ENCODE assay signal across 8 cellular contexts in genomic region chr11:130070109-130070828, GRCh38. TPM values are rescaled to one million over a fixed set of nuclear protein-coding genes. Genes with fewer than 3 reads are reported as not detected.
DNase-seq lines count a peak whose midpoint lies in the region; ATAC-seq, FAIRE-seq and TF ChIP-seq lines count a peak whose summit lies in the region.

No MANE protein-coding gene starts in this region.

- H4K20me1 ChIP-seq in OCI-LY3 (ENCODE audit: insufficient read depth, low read length) = peaks cover 15% of the 10 kb centered on the region

- H3K4me1 ChIP-seq in OCI-LY3 (ENCODE audit: low read length) (peaks cover 18% of the 10 kb centered on the region), neuronal stem cell (ENCODE audit: control insufficient read depth in 2 of 2, insufficient read depth in 1 of 2, low read depth in 1 of 2, low read length in 2 of 2) (peaks cover 3 to 13% of the 10 kb centered on the region in 2 donors), transverse colon (peaks cover 11 to 49% (median 29%) of the 10 kb centered on the region in 4 donors)

- H4K8ac ChIP-seq in neuronal stem cell (ENCODE audit: low read depth, low read length) = no peak overlapping the region

- H3K4me2 ChIP-seq in OCI-LY3 (ENCODE audit: low read length) (peak overlapping the region; percentile 82), neuronal stem cell (ENCODE audit: insufficient read depth, low read length, poor library complexity, severe bottlenecking) (peak overlapping the region; percentile 49)

- H3K27ac ChIP-seq in OCI-LY3 (ENCODE audit: low read length) = peak overlapping the region; percentile 42; the same call in 1 of the 2 replicates
- peak overlapping the region; percentile 94 for H3K27ac ChIP-seq in neuronal stem cell (replicated peaks; ENCODE audit: low read length)
- H3K27ac ChIP-seq in transverse colon = peak overlapping the region; percentile 94 to 97 (median 96)

- peak overlapping the region; percentile 87 for H2BK5ac ChIP-seq in neuronal stem cell (ENCODE audit: low read length)

- no CpG with 5 or more reads among the region's 99 CpGs for WGBS in neuronal stem cell (ENCODE audit: extremely low coverage in 2 of 2, insufficient read length in 2 of 2, insufficient replicate concordance in 1 of 2), 2 donors
- 0% methylated on average over 4 to 62 of the region's 99 CpGs for WGBS in transverse colon (ENCODE audit: low coverage in 1 of 2), 2 donors

- H3K18ac ChIP-seq in neuronal stem cell (ENCODE audit: low read length) = peak overlapping the region; percentile 98

- H3K36me3 ChIP-seq in OCI-LY3 (replicated peaks; ENCODE audit: low read depth, low read length) = no peaks in the 10 kb centered on the region
- H3K36me3 ChIP-seq in neuronal stem cell (replicated peaks in 1 of 2; ENCODE audit: control insufficient read depth in 2 of 2, insufficient read depth in 2 of 2, low read length in 2 of 2) = peaks cover 0 to 11% of the 10 kb centered on the region in 2 donors
- H3K36me3 ChIP-seq in transverse colon = no peaks in the 10 kb centered on the region

- H3K14ac ChIP-seq in neuronal stem cell (ENCODE audit: low read length) = peak overlapping the region; percentile 89

- peak overlapping the region; percentile 99 for H3K23ac ChIP-seq in neuronal stem cell (ENCODE audit: low read depth, low read length, poor library complexity)

- DNase-seq in NCI-H1436 (lab: John Stamatoyannopoulos, UW) (peak; percentile 30), NCI-H1436 treated with DMSO at 0.1 percent for 48 hours (lab: John Stamatoyannopoulos, UW) (no peak), frontal cortex (ENCODE audit: low spot score in 2 of 2) (peak; percentile 45 to 67), neuronal stem cell (ENCODE audit: low spot score) (no peak), transverse colon (peak; percentile 52)
- peak; percentile 85 for DNase-seq in activated effector memory CD4-positive, alpha-beta T cell treated with anti-CD3 and anti-CD28 coated beads, Interleukin-2, amount 50 U/mL, for 16 hours

- peak overlapping the region; percentile 63 for H2AK5ac ChIP-seq in neuronal stem cell (ENCODE audit: low read depth, low read length)

- TF ChIP-seq POLR2A in transverse colon (IDR thresholded peaks at IDR 0.05) = no peak

- no peak for TF ChIP-seq EP300 in transverse colon (IDR thresholded peaks at IDR 0.05; ENCODE audit: low read depth)

- no peak for FAIRE-seq in frontal cortex (lab: Jason Lieb, UNC)

- no peak overlapping the region; the same call in 1 of the 2 replicates for H2AFZ ChIP-seq in OCI-LY3 (ENCODE audit: low read depth, low read length)
- H2AFZ ChIP-seq in neuronal stem cell (ENCODE audit: low read length) = peak overlapping the region; percentile 91

- peak overlapping the region; percentile 81 for H2BK120ac ChIP-seq in neuronal stem cell (ENCODE audit: low read depth, low read length)

- peak; percentile 21 for ATAC-seq in HG02870 (IDR thresholded peaks at IDR 0.05; ENCODE audit: unreplicated experiment)

- TF ChIP-seq CTCF in OCI-LY3 (IDR thresholded peaks at IDR 0.05; ENCODE audit: low read depth, low read length) (peak; percentile 21), transverse colon (IDR thresholded peaks at IDR 0.05) (peak in 3 of 5 experiments; percentile 11 to 20 (median 14))

- H2BK15ac ChIP-seq in neuronal stem cell (ENCODE audit: low read length) = peak overlapping the region; percentile 67

- peak overlapping the region; percentile 41 for H2BK12ac ChIP-seq in neuronal stem cell (ENCODE audit: low read length)

- H3K79me1 ChIP-seq in neuronal stem cell (ENCODE audit: low read depth, low read length) = peaks cover 6% of the 10 kb centered on the region

- H3K9me3 ChIP-seq in OCI-LY3 (ENCODE audit: insufficient read depth, low read length) (no peaks in the 10 kb centered on the region), neuronal stem cell (replicated peaks in 1 of 2; ENCODE audit: control insufficient read depth in 2 of 2, insufficient read depth in 1 of 2, low read depth in 1 of 2, low read length in 2 of 2) (no peaks in the 10 kb centered on the region), transverse colon (no peaks in the 10 kb centered on the region)

- in situ Hi-C loops in transverse colon (cut with MboI; ENCODE audit: low pct_ligation_motif_present in 1 of 4, low pct_unique_long_range_greater_than_20kb in 1 of 4, low sequenced_read_pairs in 3 of 4) = no loop called here

- H3K9ac ChIP-seq in OCI-LY3 (ENCODE audit: low read length) (peak overlapping the region; percentile 83), neuronal stem cell (ENCODE audit: low read depth, low read length, poor library complexity) (peak overlapping the region; percentile 99)

- H4K91ac ChIP-seq in neuronal stem cell (ENCODE audit: low read depth, low read length, poor library complexity) = no peak overlapping the region

- peaks cover 48% of the 10 kb centered on the region for H3K79me2 ChIP-seq in OCI-LY3 (ENCODE audit: low read length)

- H3K27me3 ChIP-seq in OCI-LY3 (ENCODE audit: low read depth, low read length) (no peaks in the 10 kb centered on the region), neuronal stem cell (ENCODE audit: control insufficient read depth in 3 of 3, insufficient read depth in 3 of 3, low read depth in 1 of 3, low read length in 3 of 3) (peaks cover 0 to 4% (median 0%) of the 10 kb centered on the region in 3 experiments), transverse colon (no peaks in the 10 kb centered on the region)

- intact Hi-C loops in transverse colon (cut with DNase I; ENCODE audit: low total_unique reads) = loop anchor here (2.0 kb wide), 1 partner anchor 67 kb away; the partner anchor contains the start of gene PRDM10

- H3K4ac ChIP-seq in neuronal stem cell (ENCODE audit: low read length) = peak overlapping the region; percentile 37

- peak overlapping the region; percentile 94 for H3K4me3 ChIP-seq in OCI-LY3 (ENCODE audit: low read length)
- peak overlapping the region; percentile 95 to 100 for H3K4me3 ChIP-seq in neuronal stem cell (ENCODE audit: low read length in 2 of 2)
- H3K4me3 ChIP-seq in transverse colon = peak overlapping the region; percentile 66 to 92 (median 81)

RNA-seq across cellular contexts. Expression of gene APLP2, which starts 0.6 kb away (rescaled TPM):
- total RNA-seq in frontal cortex (241 TPM), transverse colon (100 to 1,000 TPM; 191 to 618 (median 396) TPM)
- 210 TPM for polyA plus RNA-seq in neuronal stem cell (2013, experiment 1 of 2)
- polyA plus RNA-seq in neuronal stem cell (2013, experiment 2 of 2) = 208 TPM

Comparison
In these comparisons a context has a peak if more than half of its experiments do, and no peak if none do; other contexts are left out.
1. DNase-seq: peak in NCI-H1436 (single experiment), activated effector memory CD4-positive, alpha-beta T cell treated with anti-CD3 and anti-CD28 coated beads, Interleukin-2, amount 50 U/mL, for 16 hours (single experiment), frontal cortex (2 of 2) and transverse colon (single experiment); none in NCI-H1436 treated with DMSO at 0.1 percent for 48 hours (single experiment) and neuronal stem cell (single experiment).
2. H3K27ac ChIP-seq: peak in every context shown above with its lines; median percentile 96 in transverse colon; 94 in neuronal stem cell; 42 in OCI-LY3.
3. Peak in every context shown above with its lines, with median percentiles within 50 percentile points of each other: H3K4me3 ChIP-seq.